8 cellular contexts compared by ENCODE assay signal in the genomic region with DNA sequence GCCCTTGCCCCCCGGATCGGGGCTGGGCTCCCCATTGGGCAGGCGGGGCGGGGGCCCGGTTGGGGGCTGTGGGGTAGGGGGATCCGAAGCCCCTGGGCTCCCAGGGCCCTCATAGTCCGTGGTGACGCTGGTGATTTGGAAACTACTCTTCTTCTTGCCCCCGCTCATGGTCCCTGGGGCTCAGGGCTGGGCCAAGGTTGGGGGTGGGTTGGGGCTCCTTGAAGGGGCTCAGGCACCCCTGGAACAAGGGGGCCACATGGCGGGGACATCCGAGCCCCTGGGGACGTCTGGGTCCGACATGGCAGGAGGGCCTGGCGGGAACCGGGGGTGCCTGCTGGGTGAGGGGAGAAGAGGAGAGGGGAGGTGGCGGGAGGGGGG. TPM values are rescaled to one million over a fixed set of nuclear protein-coding genes. Genes with fewer than 3 reads are reported as not detected.
A peak's percentile ranks its signal among the peaks of the same experiment; 100 is the strongest.
DNase-seq lines count a peak whose midpoint lies in the region; ATAC-seq, FAIRE-seq and TF ChIP-seq lines count a peak whose summit lies in the region.

No MANE protein-coding gene starts in this region.

- TF ChIP-seq CTCF in kidney (IDR thresholded peaks at IDR 0.05; ENCODE audit: borderline replicate concordance, extremely low read depth, insufficient read depth) = no peak

- H3K27ac ChIP-seq in kidney (ENCODE audit: low read depth in 2 of 2, low read length in 2 of 2) (peak overlapping the region; percentile 72 to 89), substantia nigra (ENCODE audit: low read depth, low read length, poor library complexity, severe bottlenecking) (peak overlapping the region; percentile 97)

- H3K36me3 ChIP-seq in kidney (ENCODE audit: control insufficient read depth in 1 of 2, insufficient read depth in 2 of 2, low read length in 2 of 2) = peaks cover 2 to 9% of the 10 kb centered on the region in 2 donors

- H3K9me3 Mint-ChIP-seq in T-helper 2 cell treated with Interferon-gamma antibody and Interleukin-4, amounts not matched to agents 5 μg/mL and 100 μg/mL, for 36 hours = no peaks in the 10 kb centered on the region
- H3K9me3 Mint-ChIP-seq in activated naive CD8-positive, alpha-beta T cell treated with anti-CD3 and anti-CD28 coated beads, Interleukin-2, amount 10 ng/mL, durations not matched to agents 7 days and 5 days = no peaks in the 10 kb centered on the region

- H3K27ac Mint-ChIP-seq in T-helper 2 cell treated with Interferon-gamma antibody and Interleukin-4, amounts not matched to agents 5 μg/mL and 100 μg/mL, for 36 hours = peak overlapping the region; percentile 94
- peak overlapping the region; percentile 99 for H3K27ac Mint-ChIP-seq in activated naive CD8-positive, alpha-beta T cell treated with anti-CD3 and anti-CD28 coated beads, Interleukin-2, amount 10 ng/mL, durations not matched to agents 7 days and 5 days

- H3K4me3 ChIP-seq in kidney (ENCODE audit: low read length in 2 of 2) = peak overlapping the region; percentile 87 to 88

- no peaks in the 10 kb centered on the region for H3K9me3 ChIP-seq in kidney (ENCODE audit: control insufficient read depth in 1 of 2, low read length in 2 of 2)

- peak; percentile 17 for DNase-seq in T-helper 2 cell treated with Interferon-gamma antibody and Interleukin-4, amounts not matched to agents 5 μg/mL and 100 μg/mL, for 36 hours (ENCODE audit: low spot score)
- no peak for DNase-seq in T-helper 2 cell
- DNase-seq in activated naive CD8-positive, alpha-beta T cell treated with anti-CD3 and anti-CD28 coated beads, Interleukin-2, amount 10 ng/mL, durations not matched to agents 7 days and 5 days = peak; percentile 58
- peak; percentile 81 for DNase-seq in kidney
- peak in 1 of 49 donors; percentile 41 for DNase-seq in substantia nigra (lab: John Stamatoyannopoulos, UW)
- no peak for DNase-seq in DMS53 treated with DMSO at 0.1 percent for 48 hours (lab: John Stamatoyannopoulos, UW; ENCODE audit: unreplicated experiment)

- peaks cover 23 to 27% of the 10 kb centered on the region in 2 donors for H3K4me1 ChIP-seq in kidney (ENCODE audit: control insufficient read depth in 1 of 2, insufficient read depth in 1 of 2, low read depth in 1 of 2, low read length in 2 of 2)

- intact Hi-C loops in kidney (cut with DNase I) = no loop called here

- peak overlapping the region; percentile 98 for H3K4me3 Mint-ChIP-seq in T-helper 2 cell treated with Interferon-gamma antibody and Interleukin-4, amounts not matched to agents 5 μg/mL and 100 μg/mL, for 36 hours
- peak overlapping the region; percentile 100 for H3K4me3 Mint-ChIP-seq in activated naive CD8-positive, alpha-beta T cell treated with anti-CD3 and anti-CD28 coated beads, Interleukin-2, amount 10 ng/mL, durations not matched to agents 7 days and 5 days

- H3K27me3 Mint-ChIP-seq in T-helper 2 cell treated with Interferon-gamma antibody and Interleukin-4, amounts not matched to agents 5 μg/mL and 100 μg/mL, for 36 hours (ENCODE audit: low read depth) = no peaks in the 10 kb centered on the region
- H3K27me3 Mint-ChIP-seq in activated naive CD8-positive, alpha-beta T cell treated with anti-CD3 and anti-CD28 coated beads, Interleukin-2, amount 10 ng/mL, durations not matched to agents 7 days and 5 days = no peaks in the 10 kb centered on the region

- peak overlapping the region; percentile 55 to 71 for H3K9ac ChIP-seq in kidney (ENCODE audit: low read length in 2 of 2)

- H3K4me1 Mint-ChIP-seq in T-helper 2 cell treated with Interferon-gamma antibody and Interleukin-4, amounts not matched to agents 5 μg/mL and 100 μg/mL, for 36 hours (ENCODE audit: low read depth) = peaks cover 29% of the 10 kb centered on the region
- peaks cover 33% of the 10 kb centered on the region for H3K4me1 Mint-ChIP-seq in activated naive CD8-positive, alpha-beta T cell treated with anti-CD3 and anti-CD28 coated beads, Interleukin-2, amount 10 ng/mL, durations not matched to agents 7 days and 5 days

- FAIRE-seq in kidney (lab: Jason Lieb, UNC) = no peak

- H3K36me3 Mint-ChIP-seq in T-helper 2 cell treated with Interferon-gamma antibody and Interleukin-4, amounts not matched to agents 5 μg/mL and 100 μg/mL, for 36 hours (ENCODE audit: low read depth) = peaks cover 31% of the 10 kb centered on the region
- peaks cover 28% of the 10 kb centered on the region for H3K36me3 Mint-ChIP-seq in activated naive CD8-positive, alpha-beta T cell treated with anti-CD3 and anti-CD28 coated beads, Interleukin-2, amount 10 ng/mL, durations not matched to agents 7 days and 5 days

- no peak for ATAC-seq in activated naive CD8-positive, alpha-beta T cell treated with anti-CD3 and anti-CD28 coated beads, Interleukin-2, amount 10 ng/mL, durations not matched to agents 7 days and 5 days (ENCODE audit: low read depth)
- ATAC-seq in HG03460 (IDR thresholded peaks at IDR 0.05; ENCODE audit: unreplicated experiment) (no peak), GM18511 (IDR thresholded peaks at IDR 0.05; ENCODE audit: unreplicated experiment) (no peak)

- POLR2A ChIA-PET in activated naive CD8-positive, alpha-beta T cell treated with anti-CD3 and anti-CD28 coated beads, Interleukin-2, amount 10 ng/mL, durations not matched to agents 7 days and 5 days (lab: Charles Lee) = interaction anchor here (0.6 to 2.2 kb wide), 13 partner anchors 8 to 205 kb away, joined by 3 to 13 read pairs (median 4); partner anchors contain the start of genes AGFG2 and ZCWPW1

RNA-seq across cellular contexts. Expression of gene TSC22D4, which starts 1.2 kb away (rescaled TPM):
- total RNA-seq in activated naive CD8-positive, alpha-beta T cell treated with anti-CD3 and anti-CD28 coated beads, Interleukin-2, amount 10 ng/mL, durations not matched to agents 7 days and 5 days = 100 to 1,000 TPM; 157 to 159 TPM
- total RNA-seq in kidney = 61.5 TPM
- 67.0 TPM for polyA plus RNA-seq in kidney (ENCODE audit: insufficient read depth, low read depth, low replicate concordance)

RNA-seq across cellular contexts. Expression of gene NYAP1, which starts 5.9 kb away (rescaled TPM):
- total RNA-seq in activated naive CD8-positive, alpha-beta T cell treated with anti-CD3 and anti-CD28 coated beads, Interleukin-2, amount 10 ng/mL, durations not matched to agents 7 days and 5 days = under 1 TPM; 0.42 to 0.54 TPM
- total RNA-seq in kidney = 0.41 TPM
- 0.69 TPM for polyA plus RNA-seq in kidney (ENCODE audit: insufficient read depth, low read depth, low replicate concordance)

RNA-seq across cellular contexts. Expression of gene SPACDR, which starts 13.8 kb away (rescaled TPM):
- 1 to 10 TPM; 3.5 to 5.9 TPM for total RNA-seq in activated naive CD8-positive, alpha-beta T cell treated with anti-CD3 and anti-CD28 coated beads, Interleukin-2, amount 10 ng/mL, durations not matched to agents 7 days and 5 days
- total RNA-seq in kidney = 0.54 TPM
- not detected for polyA plus RNA-seq in kidney (ENCODE audit: insufficient read depth, low read depth, low replicate concordance)

RNA-seq across cellular contexts. Expression of gene PPP1R35, which starts 41.6 kb away (rescaled TPM):
- total RNA-seq in activated naive CD8-positive, alpha-beta T cell treated with anti-CD3 and anti-CD28 coated beads, Interleukin-2, amount 10 ng/mL, durations not matched to agents 7 days and 5 days = 10 to 100 TPM; 84.4 to 93.6 TPM
- 41.7 TPM for total RNA-seq in kidney
- 40.2 TPM for polyA plus RNA-seq in kidney (ENCODE audit: insufficient read depth, low read depth, low replicate concordance)

RNA-seq across cellular contexts. Expression of gene MEPCE, which starts 48.2 kb away (rescaled TPM):
- 10 to 100 TPM; 48.5 to 49.0 TPM for total RNA-seq in activated naive CD8-positive, alpha-beta T cell treated with anti-CD3 and anti-CD28 coated beads, Interleukin-2, amount 10 ng/mL, durations not matched to agents 7 days and 5 days
- 47.2 TPM for total RNA-seq in kidney
- polyA plus RNA-seq in kidney (ENCODE audit: insufficient read depth, low read depth, low replicate concordance) = 33.4 TPM

Comparison
In these comparisons a context has a peak if more than half of its experiments do, and no peak if none do; other contexts are left out.
1. DNase-seq: peak in T-helper 2 cell treated with Interferon-gamma antibody and Interleukin-4, amounts not matched to agents 5 μg/mL and 100 μg/mL, for 36 hours (single experiment), activated naive CD8-positive, alpha-beta T cell treated with anti-CD3 and anti-CD28 coated beads, Interleukin-2, amount 10 ng/mL, durations not matched to agents 7 days and 5 days (single experiment) and kidney (single experiment); none in T-helper 2 cell (0 of 5) and DMS53 treated with DMSO at 0.1 percent for 48 hours (single experiment).